ENCODE assay signal across 1 cellular context in the genomic region with DNA sequence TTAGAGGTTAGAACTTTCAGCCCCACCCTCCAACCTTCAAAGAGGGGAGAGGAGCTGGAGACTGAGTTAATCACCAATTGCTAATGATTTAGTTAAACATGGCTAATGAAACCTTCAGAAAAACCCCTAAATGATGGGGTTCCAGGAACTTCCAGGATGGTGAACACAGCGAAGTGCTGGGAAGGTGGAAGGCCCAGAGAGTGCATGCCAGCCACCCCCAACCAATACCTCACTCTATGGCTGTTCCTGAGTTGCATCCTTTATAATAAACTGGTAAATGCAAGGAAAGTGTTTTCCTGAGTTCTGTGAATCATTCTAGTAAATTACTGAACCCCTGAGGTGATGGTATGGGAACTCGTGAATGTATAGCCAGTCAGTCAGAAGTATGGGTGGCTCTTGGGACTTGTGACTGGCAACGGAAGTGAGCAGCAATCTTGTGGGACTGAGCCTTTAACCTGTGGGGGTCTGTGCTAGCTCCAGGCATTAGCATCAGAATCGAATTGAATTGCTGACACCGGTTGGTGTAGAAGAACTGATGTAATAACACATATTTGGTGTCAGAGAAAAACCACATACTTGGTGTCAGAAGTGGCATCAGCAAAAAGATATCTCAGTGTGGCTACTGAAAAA.
TF ChIP-seq lines count a peak whose summit lies in the region.

No MANE protein-coding gene starts in this region.

TF ChIP-seq in GM23338, 12 proteins besides CTCF, POLR2A, EP300 and RAD21:
- TF ChIP-seq EZH2phosphoT487 (IDR thresholded peaks at IDR 0.05; ENCODE audit: unreplicated experiment) (no peak), STAT1 (IDR thresholded peaks at IDR 0.05; ENCODE audit: unreplicated experiment) (no peak), EZH2 (IDR thresholded peaks at IDR 0.05; ENCODE audit: low read depth, unreplicated experiment) (no peak), ZNF114 (CRISPR knock-in tag; IDR thresholded peaks at IDR 0.05) (no peak), CREB1 (CRISPR knock-in tag; IDR thresholded peaks at IDR 0.05; ENCODE audit: low read depth) (no peak), JUNB (IDR thresholded peaks at IDR 0.05; ENCODE audit: unreplicated experiment) (no peak), ZNF331 (CRISPR knock-in tag; IDR thresholded peaks at IDR 0.05; ENCODE audit: low read depth) (no peak), NANOG (IDR thresholded peaks at IDR 0.05; ENCODE audit: borderline replicate concordance) (no peak), POLR2AphosphoS5 (IDR thresholded peaks at IDR 0.05; ENCODE audit: low read depth) (no peak)
- TF ChIP-seq, protein P1, sequence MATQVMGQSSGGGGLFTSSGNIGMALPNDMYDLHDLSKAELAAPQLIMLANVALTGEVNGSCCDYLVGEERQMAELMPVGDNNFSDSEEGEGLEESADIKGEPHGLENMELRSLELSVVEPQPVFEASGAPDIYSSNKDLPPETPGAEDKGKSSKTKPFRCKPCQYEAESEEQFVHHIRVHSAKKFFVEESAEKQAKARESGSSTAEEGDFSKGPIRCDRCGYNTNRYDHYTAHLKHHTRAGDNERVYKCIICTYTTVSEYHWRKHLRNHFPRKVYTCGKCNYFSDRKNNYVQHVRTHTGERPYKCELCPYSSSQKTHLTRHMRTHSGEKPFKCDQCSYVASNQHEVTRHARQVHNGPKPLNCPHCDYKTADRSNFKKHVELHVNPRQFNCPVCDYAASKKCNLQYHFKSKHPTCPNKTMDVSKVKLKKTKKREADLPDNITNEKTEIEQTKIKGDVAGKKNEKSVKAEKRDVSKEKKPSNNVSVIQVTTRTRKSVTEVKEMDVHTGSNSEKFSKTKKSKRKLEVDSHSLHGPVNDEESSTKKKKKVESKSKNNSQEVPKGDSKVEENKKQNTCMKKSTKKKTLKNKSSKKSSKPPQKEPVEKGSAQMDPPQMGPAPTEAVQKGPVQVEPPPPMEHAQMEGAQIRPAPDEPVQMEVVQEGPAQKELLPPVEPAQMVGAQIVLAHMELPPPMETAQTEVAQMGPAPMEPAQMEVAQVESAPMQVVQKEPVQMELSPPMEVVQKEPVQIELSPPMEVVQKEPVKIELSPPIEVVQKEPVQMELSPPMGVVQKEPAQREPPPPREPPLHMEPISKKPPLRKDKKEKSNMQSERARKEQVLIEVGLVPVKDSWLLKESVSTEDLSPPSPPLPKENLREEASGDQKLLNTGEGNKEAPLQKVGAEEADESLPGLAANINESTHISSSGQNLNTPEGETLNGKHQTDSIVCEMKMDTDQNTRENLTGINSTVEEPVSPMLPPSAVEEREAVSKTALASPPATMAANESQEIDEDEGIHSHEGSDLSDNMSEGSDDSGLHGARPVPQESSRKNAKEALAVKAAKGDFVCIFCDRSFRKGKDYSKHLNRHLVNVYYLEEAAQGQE (IDR thresholded peaks at IDR 0.05; ENCODE audit: unreplicated experiment), result no peak
- TF ChIP-seq, protein P2, sequence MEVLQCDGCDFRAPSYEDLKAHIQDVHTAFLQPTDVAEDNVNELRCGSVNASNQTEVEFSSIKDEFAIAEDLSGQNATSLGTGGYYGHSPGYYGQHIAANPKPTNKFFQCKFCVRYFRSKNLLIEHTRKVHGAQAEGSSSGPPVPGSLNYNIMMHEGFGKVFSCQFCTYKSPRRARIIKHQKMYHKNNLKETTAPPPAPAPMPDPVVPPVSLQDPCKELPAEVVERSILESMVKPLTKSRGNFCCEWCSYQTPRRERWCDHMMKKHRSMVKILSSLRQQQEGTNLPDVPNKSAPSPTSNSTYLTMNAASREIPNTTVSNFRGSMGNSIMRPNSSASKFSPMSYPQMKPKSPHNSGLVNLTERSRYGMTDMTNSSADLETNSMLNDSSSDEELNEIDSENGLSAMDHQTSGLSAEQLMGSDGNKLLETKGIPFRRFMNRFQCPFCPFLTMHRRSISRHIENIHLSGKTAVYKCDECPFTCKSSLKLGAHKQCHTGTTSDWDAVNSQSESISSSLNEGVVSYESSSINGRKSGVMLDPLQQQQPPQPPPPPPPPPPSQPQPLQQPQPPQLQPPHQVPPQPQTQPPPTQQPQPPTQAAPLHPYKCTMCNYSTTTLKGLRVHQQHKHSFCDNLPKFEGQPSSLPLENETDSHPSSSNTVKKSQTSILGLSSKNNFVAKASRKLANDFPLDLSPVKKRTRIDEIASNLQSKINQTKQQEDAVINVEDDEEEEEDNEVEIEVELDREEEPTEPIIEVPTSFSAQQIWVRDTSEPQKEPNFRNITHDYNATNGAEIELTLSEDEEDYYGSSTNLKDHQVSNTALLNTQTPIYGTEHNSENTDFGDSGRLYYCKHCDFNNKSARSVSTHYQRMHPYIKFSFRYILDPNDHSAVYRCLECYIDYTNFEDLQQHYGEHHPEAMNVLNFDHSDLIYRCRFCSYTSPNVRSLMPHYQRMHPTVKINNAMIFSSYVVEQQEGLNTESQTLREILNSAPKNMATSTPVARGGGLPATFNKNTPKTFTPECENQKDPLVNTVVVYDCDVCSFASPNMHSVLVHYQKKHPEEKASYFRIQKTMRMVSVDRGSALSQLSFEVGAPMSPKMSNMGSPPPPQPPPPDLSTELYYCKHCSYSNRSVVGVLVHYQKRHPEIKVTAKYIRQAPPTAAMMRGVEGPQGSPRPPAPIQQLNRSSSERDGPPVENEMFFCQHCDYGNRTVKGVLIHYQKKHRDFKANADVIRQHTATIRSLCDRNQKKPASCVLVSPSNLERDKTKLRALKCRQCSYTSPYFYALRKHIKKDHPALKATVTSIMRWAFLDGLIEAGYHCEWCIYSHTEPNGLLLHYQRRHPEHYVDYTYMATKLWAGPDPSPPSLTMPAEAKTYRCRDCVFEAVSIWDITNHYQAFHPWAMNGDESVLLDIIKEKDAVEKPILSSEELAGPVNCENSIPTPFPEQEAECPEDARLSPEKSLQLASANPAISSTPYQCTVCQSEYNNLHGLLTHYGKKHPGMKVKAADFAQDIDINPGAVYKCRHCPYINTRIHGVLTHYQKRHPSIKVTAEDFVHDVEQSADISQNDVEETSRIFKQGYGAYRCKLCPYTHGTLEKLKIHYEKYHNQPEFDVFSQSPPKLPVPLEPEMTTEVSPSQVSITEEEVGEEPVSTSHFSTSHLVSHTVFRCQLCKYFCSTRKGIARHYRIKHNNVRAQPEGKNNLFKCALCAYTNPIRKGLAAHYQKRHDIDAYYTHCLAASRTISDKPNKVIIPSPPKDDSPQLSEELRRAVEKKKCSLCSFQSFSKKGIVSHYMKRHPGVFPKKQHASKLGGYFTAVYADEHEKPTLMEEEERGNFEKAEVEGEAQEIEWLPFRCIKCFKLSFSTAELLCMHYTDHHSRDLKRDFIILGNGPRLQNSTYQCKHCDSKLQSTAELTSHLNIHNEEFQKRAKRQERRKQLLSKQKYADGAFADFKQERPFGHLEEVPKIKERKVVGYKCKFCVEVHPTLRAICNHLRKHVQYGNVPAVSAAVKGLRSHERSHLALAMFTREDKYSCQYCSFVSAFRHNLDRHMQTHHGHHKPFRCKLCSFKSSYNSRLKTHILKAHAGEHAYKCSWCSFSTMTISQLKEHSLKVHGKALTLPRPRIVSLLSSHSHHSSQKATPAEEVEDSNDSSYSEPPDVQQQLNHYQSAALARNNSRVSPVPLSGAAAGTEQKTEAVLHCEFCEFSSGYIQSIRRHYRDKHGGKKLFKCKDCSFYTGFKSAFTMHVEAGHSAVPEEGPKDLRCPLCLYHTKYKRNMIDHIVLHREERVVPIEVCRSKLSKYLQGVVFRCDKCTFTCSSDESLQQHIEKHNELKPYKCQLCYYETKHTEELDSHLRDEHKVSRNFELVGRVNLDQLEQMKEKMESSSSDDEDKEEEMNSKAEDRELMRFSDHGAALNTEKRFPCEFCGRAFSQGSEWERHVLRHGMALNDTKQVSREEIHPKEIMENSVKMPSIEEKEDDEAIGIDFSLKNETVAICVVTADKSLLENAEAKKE (CRISPR knock-in tag; IDR thresholded peaks at IDR 0.05), result no peak
- TF ChIP-seq, protein P3, sequence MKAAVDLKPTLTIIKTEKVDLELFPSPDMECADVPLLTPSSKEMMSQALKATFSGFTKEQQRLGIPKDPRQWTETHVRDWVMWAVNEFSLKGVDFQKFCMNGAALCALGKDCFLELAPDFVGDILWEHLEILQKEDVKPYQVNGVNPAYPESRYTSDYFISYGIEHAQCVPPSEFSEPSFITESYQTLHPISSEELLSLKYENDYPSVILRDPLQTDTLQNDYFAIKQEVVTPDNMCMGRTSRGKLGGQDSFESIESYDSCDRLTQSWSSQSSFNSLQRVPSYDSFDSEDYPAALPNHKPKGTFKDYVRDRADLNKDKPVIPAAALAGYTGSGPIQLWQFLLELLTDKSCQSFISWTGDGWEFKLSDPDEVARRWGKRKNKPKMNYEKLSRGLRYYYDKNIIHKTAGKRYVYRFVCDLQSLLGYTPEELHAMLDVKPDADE (IDR thresholded peaks at IDR 0.05), result no peak
